In genomic region chr6:73731285-73731684, GRCh38 we compare ENCODE assay signal across 35 cellular contexts.
"Had no signal": no experiment of that assay in that cellular context is flagged by ENCODE, and none has a peak within 500 bp of the region (broad histone marks: within the 10 kb centered on the region; RNA-seq: fewer than 3 reads in every experiment).

No MANE protein-coding gene starts in this region.

- H3K4me3 Mint-ChIP-seq: activated B cell treated with CpG ODN at 0.5 μM for 24 hours; activated CD4-positive, alpha-beta memory T cell treated with anti-CD3 and anti-CD28 coated beads for 36 hours; activated CD8-positive, alpha-beta T cell treated with anti-CD3 and anti-CD28 coated beads for 36 hours; activated naive CD4-positive, alpha-beta T cell treated with anti-CD3 and anti-CD28 coated beads, Interleukin-2, amount 10 ng/mL, durations not matched to agents 7 days and 5 days; activated naive CD4-positive, alpha-beta T cell treated with anti-CD3 and anti-CD28 coated beads, Interleukin-2, amount 50 U/mL, for 24 hours; activated naive CD8-positive, alpha-beta T cell; activated naive CD8-positive, alpha-beta T cell treated with anti-CD3 and anti-CD28 coated beads, Interleukin-2, amount 10 ng/mL, durations not matched to agents 7 days and 5 days; activated naive CD8-positive, alpha-beta T cell treated with anti-CD3 and anti-CD28 coated beads, Interleukin-2, amount 50 U/mL, for 24 hours; activated T-cell treated with anti-CD3 and anti-CD28 coated beads, Interleukin-2, amount 50 U/mL, for 72 hours; activated T-helper 1 cell treated with anti-CD3 and anti-CD28 coated beads, Interleukin-12 subunit alpha, Interleukin-12 subunit beta, Interleukin-2, Interleukin-4 antibody, amounts not matched to agents 30 ng/mL and 10 ng/mL and 1 ng/mL, durations not matched to agents 14 hours and 24 hours and 36 hours; activated T-helper 17 cell treated with anti-CD3 and anti-CD28 coated beads, Interleukin-2, amount 50 U/mL, for 72 hours; brain; central memory CD8-positive, alpha-beta T cell; T-helper 1 cell treated with Interleukin-12 subunit alpha and Interleukin-12 subunit beta and Interleukin-4 antibody, amounts not matched to agents 30 μg/mL and 1 μg/mL, for 36 hours; T-helper 2 cell treated with Interferon-gamma antibody and Interleukin-4, amounts not matched to agents 5 μg/mL and 100 μg/mL, for 36 hours had no signal

- H3K4me1 Mint-ChIP-seq: brain; central memory CD8-positive, alpha-beta T cell had no signal

- H3K36me3 Mint-ChIP-seq: activated naive CD4-positive, alpha-beta T cell treated with anti-CD3 and anti-CD28 coated beads, Interleukin-2, amount 10 ng/mL, durations not matched to agents 7 days and 5 days; activated naive CD8-positive, alpha-beta T cell; activated naive CD8-positive, alpha-beta T cell treated with anti-CD3 and anti-CD28 coated beads, Interleukin-2, amount 10 ng/mL, durations not matched to agents 7 days and 5 days; brain had no signal

- ATAC-seq: activated CD8-positive, alpha-beta T cell treated with anti-CD3 and anti-CD28 coated beads for 36 hours; activated naive CD8-positive, alpha-beta T cell treated with anti-CD3 and anti-CD28 coated beads, Interleukin-2, amount 50 U/mL, for 24 hours; activated T-cell treated with anti-CD3 and anti-CD28 coated beads, Interleukin-2, amount 50 U/mL, for 72 hours; activated T-helper 17 cell treated with anti-CD3 and anti-CD28 coated beads, Interleukin-2, amount 50 U/mL, for 72 hours had no signal

- H3K27me3 Mint-ChIP-seq: activated B cell treated with CpG ODN at 0.5 μM for 24 hours; activated CD4-positive, alpha-beta memory T cell treated with anti-CD3 and anti-CD28 coated beads for 36 hours; activated CD8-positive, alpha-beta T cell treated with anti-CD3 and anti-CD28 coated beads for 36 hours; activated naive CD4-positive, alpha-beta T cell treated with anti-CD3 and anti-CD28 coated beads, Interleukin-2, amount 10 ng/mL, durations not matched to agents 7 days and 5 days; activated naive CD4-positive, alpha-beta T cell treated with anti-CD3 and anti-CD28 coated beads, Interleukin-2, amount 50 U/mL, for 24 hours; activated naive CD8-positive, alpha-beta T cell treated with anti-CD3 and anti-CD28 coated beads, Interleukin-2, amount 10 ng/mL, durations not matched to agents 7 days and 5 days; activated naive CD8-positive, alpha-beta T cell treated with anti-CD3 and anti-CD28 coated beads, Interleukin-2, amount 50 U/mL, for 24 hours; brain; central memory CD8-positive, alpha-beta T cell had no signal

- H3K27ac ChIP-seq: ascending aorta, cardiac muscle cell, VCaP had no signal

- H3K9me3 ChIP-seq: ascending aorta had no signal

- H3K36me3 ChIP-seq: ascending aorta, cardiac muscle cell had no signal

- H3K4me1 ChIP-seq: ascending aorta had no signal

- H3K27me3 ChIP-seq: ascending aorta, cardiac muscle cell had no signal

- DNase-seq: activated B cell treated with CpG ODN at 0.5 μM for 24 hours; activated CD4-positive, alpha-beta memory T cell treated with anti-CD3 and anti-CD28 coated beads for 36 hours; activated CD4-positive, alpha-beta T cell treated with anti-CD3 and anti-CD28 coated beads for 48 hours; activated CD4-positive, alpha-beta T cell treated with anti-CD3 and anti-CD28 coated beads, Interleukin-2, amount 50 U/mL, for 1 hour; activated CD4-positive, alpha-beta T cell treated with anti-CD3 and anti-CD28 coated beads, Interleukin-2, amount 50 U/mL, for 4 hours; activated CD4-positive, CD25-positive, alpha-beta regulatory T cell treated with anti-CD3 and anti-CD28 coated beads, Interleukin-2, amount 50 U/mL, for 72 hours; activated CD8-positive, alpha-beta memory T cell treated with anti-CD3 and anti-CD28 coated beads, Interleukin-2, amount 50 U/mL, for 4 hours; activated CD8-positive, alpha-beta T cell treated with anti-CD3 and anti-CD28 coated beads for 36 hours; activated effector memory CD4-positive, alpha-beta T cell treated with Interleukin-2 at 50 U/mL for 16 hours; activated gamma-delta T cell; activated naive CD4-positive, alpha-beta T cell treated with anti-CD3 and anti-CD28 coated beads, Interleukin-2, amount 10 ng/mL, durations not matched to agents 7 days and 5 days; activated naive CD4-positive, alpha-beta T cell treated with Interleukin-2 at 50 U/mL for 16 hours; activated naive CD8-positive, alpha-beta T cell treated with anti-CD3 and anti-CD28 coated beads, Interleukin-2, amount 10 ng/mL, durations not matched to agents 7 days and 5 days; activated naive CD8-positive, alpha-beta T cell treated with anti-CD3 and anti-CD28 coated beads, Interleukin-2, amount 50 U/mL, for 24 hours; activated T-cell treated with anti-CD3 and anti-CD28 coated beads for 4 hours; activated T-cell treated with anti-CD3 and anti-CD28 coated beads, Interleukin-2, amount 50 U/mL, for 1 hour; activated T-cell treated with anti-CD3 and anti-CD28 coated beads, Interleukin-2, amount 50 U/mL, for 72 hours; amygdala; anterior cingulate cortex; caudate nucleus; cerebellar nuclear complex; T-helper 1 cell; T-helper 2 cell; T-helper 9 cell had no signal

- H3K27ac Mint-ChIP-seq: activated B cell treated with CpG ODN at 0.5 μM for 24 hours; activated CD4-positive, alpha-beta memory T cell treated with anti-CD3 and anti-CD28 coated beads for 36 hours; activated CD8-positive, alpha-beta T cell treated with anti-CD3 and anti-CD28 coated beads for 36 hours; activated naive CD4-positive, alpha-beta T cell treated with anti-CD3 and anti-CD28 coated beads, Interleukin-2, amount 10 ng/mL, durations not matched to agents 7 days and 5 days; activated naive CD4-positive, alpha-beta T cell treated with anti-CD3 and anti-CD28 coated beads, Interleukin-2, amount 50 U/mL, for 24 hours; activated naive CD8-positive, alpha-beta T cell; activated naive CD8-positive, alpha-beta T cell treated with anti-CD3 and anti-CD28 coated beads, Interleukin-2, amount 10 ng/mL, durations not matched to agents 7 days and 5 days; activated naive CD8-positive, alpha-beta T cell treated with anti-CD3 and anti-CD28 coated beads, Interleukin-2, amount 50 U/mL, for 24 hours; activated T-cell treated with anti-CD3 and anti-CD28 coated beads, Interleukin-2, amount 50 U/mL, for 72 hours; activated T-helper 1 cell treated with anti-CD3 and anti-CD28 coated beads, Interleukin-12 subunit alpha, Interleukin-12 subunit beta, Interleukin-2, Interleukin-4 antibody, amounts not matched to agents 30 ng/mL and 10 ng/mL and 1 ng/mL, durations not matched to agents 14 hours and 24 hours and 36 hours; activated T-helper 17 cell treated with anti-CD3 and anti-CD28 coated beads, Interleukin-2, amount 50 U/mL, for 72 hours; brain; T-helper 1 cell treated with Interleukin-12 subunit alpha and Interleukin-12 subunit beta and Interleukin-4 antibody, amounts not matched to agents 30 μg/mL and 1 μg/mL, for 36 hours; T-helper 2 cell treated with Interferon-gamma antibody and Interleukin-4, amounts not matched to agents 5 μg/mL and 100 μg/mL, for 36 hours had no signal

- H3K9me3 Mint-ChIP-seq: activated B cell treated with CpG ODN at 0.5 μM for 24 hours; activated CD4-positive, alpha-beta memory T cell treated with anti-CD3 and anti-CD28 coated beads for 36 hours; activated naive CD4-positive, alpha-beta T cell treated with anti-CD3 and anti-CD28 coated beads, Interleukin-2, amount 10 ng/mL, durations not matched to agents 7 days and 5 days; activated naive CD4-positive, alpha-beta T cell treated with anti-CD3 and anti-CD28 coated beads, Interleukin-2, amount 50 U/mL, for 24 hours; activated naive CD8-positive, alpha-beta T cell treated with anti-CD3 and anti-CD28 coated beads, Interleukin-2, amount 10 ng/mL, durations not matched to agents 7 days and 5 days; activated naive CD8-positive, alpha-beta T cell treated with anti-CD3 and anti-CD28 coated beads, Interleukin-2, amount 50 U/mL, for 24 hours; activated T-cell treated with anti-CD3 and anti-CD28 coated beads, Interleukin-2, amount 50 U/mL, for 72 hours; activated T-helper 1 cell treated with anti-CD3 and anti-CD28 coated beads, Interleukin-12 subunit alpha, Interleukin-12 subunit beta, Interleukin-2, Interleukin-4 antibody, amounts not matched to agents 30 ng/mL and 10 ng/mL and 1 ng/mL, durations not matched to agents 14 hours and 24 hours and 36 hours; activated T-helper 17 cell treated with anti-CD3 and anti-CD28 coated beads, Interleukin-2, amount 50 U/mL, for 72 hours; brain; central memory CD8-positive, alpha-beta T cell; T-helper 1 cell treated with Interleukin-12 subunit alpha and Interleukin-12 subunit beta and Interleukin-4 antibody, amounts not matched to agents 30 μg/mL and 1 μg/mL, for 36 hours; T-helper 2 cell treated with Interferon-gamma antibody and Interleukin-4, amounts not matched to agents 5 μg/mL and 100 μg/mL, for 36 hours had no signal

- H3K4me3 ChIP-seq: ascending aorta, cardiac muscle cell had no signal
